10 cellular contexts compared by ENCODE assay signal in the genomic region with DNA sequence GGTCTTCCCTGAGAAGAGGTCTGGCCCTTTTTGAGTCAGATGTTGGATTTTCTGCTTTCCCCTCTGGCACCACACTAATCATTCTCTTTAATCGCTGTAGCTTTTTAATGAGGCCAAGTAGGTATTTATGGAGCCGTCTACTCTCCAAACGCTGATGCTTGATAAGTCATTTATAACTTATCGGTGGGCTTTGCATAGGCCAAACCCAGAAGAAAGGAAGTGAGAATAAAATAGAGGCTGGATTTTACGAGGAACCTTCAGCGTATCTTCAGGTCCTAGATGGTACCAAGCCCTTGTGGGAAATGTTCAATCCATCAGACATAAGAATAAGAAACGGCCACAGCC.
DNase-seq lines count a peak whose midpoint lies in the region; ATAC-seq and TF ChIP-seq lines count a peak whose summit lies in the region.
"Had no signal": no experiment of that assay in that cellular context is flagged by ENCODE, and none has a peak within 500 bp of the region (broad histone marks: within the 10 kb centered on the region; RNA-seq: fewer than 3 reads in every experiment).

No MANE protein-coding gene starts in this region.

- H3K36me3 ChIP-seq in ES-I3 (ENCODE audit: insufficient read depth, low read length) (no peaks in the 10 kb centered on the region), adipocyte (ENCODE audit: control insufficient read depth, insufficient read depth, low read length, severe bottlenecking) (no peaks in the 10 kb centered on the region), iPS-18a (ENCODE audit: control insufficient read depth, low read depth, low read length) (no peaks in the 10 kb centered on the region), gastrocnemius medialis (no peaks in the 10 kb centered on the region)

- no peaks in the 10 kb centered on the region for H3K9me3 ChIP-seq in ES-I3 (ENCODE audit: control insufficient read depth, insufficient read depth, low read length)
- no peaks in the 10 kb centered on the region for H3K9me3 ChIP-seq in adipocyte (ENCODE audit: control insufficient read depth, low read length)
- H3K9me3 ChIP-seq in iPS-18a (ENCODE audit: control insufficient read depth, low read depth, low read length): no peaks in the 10 kb centered on the region
- H3K9me3 ChIP-seq in gastrocnemius medialis: no peaks in the 10 kb centered on the region

- H3K9ac ChIP-seq in ES-I3 (ENCODE audit: low read depth, low read length) (peak overlapping the region; percentile 52), adipocyte (ENCODE audit: low read length) (peak overlapping the region; percentile 86), iPS-18a (ENCODE audit: low read length) (no peak overlapping the region)

- no peak for TF ChIP-seq CTCF in gastrocnemius medialis (IDR thresholded peaks at IDR 0.05 in 4 of 5, conservative IDR thresholded peaks at IDR 0.05 in 1 of 5)

- intact Hi-C loops in gastrocnemius medialis (cut with DNase I; ENCODE audit: low total_unique reads): no loop called here

- H3K27ac ChIP-seq in iPS-18a (ENCODE audit: low read length) (no peak overlapping the region), gastrocnemius medialis (peak overlapping the region; percentile 54 to 65 (median 58))

- in situ Hi-C loops in gastrocnemius medialis (cut with MboI; ENCODE audit: low sequenced_read_pairs in 4 of 4): loop anchor here in 3 of 4 donors (10.0 to 25.0 kb wide), 4 partner anchors 102 to 665 kb away; partner anchors contain the start of gene GATA6 (in 3 of the 3)

- peaks cover 10% of the 10 kb centered on the region for H3K4me1 ChIP-seq in ES-I3 (ENCODE audit: insufficient read depth, low read length)
- peaks cover 26% of the 10 kb centered on the region for H3K4me1 ChIP-seq in adipocyte (ENCODE audit: control insufficient read depth, insufficient read depth, low read length)
- H3K4me1 ChIP-seq in iPS-18a (ENCODE audit: control insufficient read depth, low read depth, low read length): peaks cover 8% of the 10 kb centered on the region
- peaks cover 6 to 9% of the 10 kb centered on the region in 2 donors for H3K4me1 ChIP-seq in gastrocnemius medialis

- no peak for ATAC-seq in gastrocnemius medialis
- ATAC-seq in HG03045 (IDR thresholded peaks at IDR 0.05; ENCODE audit: unreplicated experiment): no peak
- no peak for ATAC-seq in GM19397 (IDR thresholded peaks at IDR 0.05; ENCODE audit: unreplicated experiment)
- ATAC-seq: activated T-helper 17 cell treated with anti-CD3 and anti-CD28 coated beads, Interleukin-2, amount 50 U/mL, for 72 hours had no signal

- H3K4me3 ChIP-seq in adipocyte (ENCODE audit: low read length) (peak overlapping the region; percentile 79), iPS-18a (ENCODE audit: low read length) (peak overlapping the region; percentile 44), gastrocnemius medialis (peak overlapping the region; percentile 51 to 69 (median 55))

- TF ChIP-seq POLR2A in gastrocnemius medialis (IDR thresholded peaks at IDR 0.05): no peak

- H3K27me3 ChIP-seq in adipocyte (replicated peaks; ENCODE audit: control insufficient read depth, insufficient read depth, low read length) (no peaks in the 10 kb centered on the region), iPS-18a (ENCODE audit: control insufficient read depth, insufficient read depth, low read length) (peaks cover 75% of the 10 kb centered on the region), gastrocnemius medialis (peaks cover 5 to 31% (median 26%) of the 10 kb centered on the region in 3 donors)

- DNase-seq in adipocyte (ENCODE audit: low read depth): no peak
- DNase-seq in gastrocnemius medialis: no peak
- no peak for DNase-seq in NCI-H1105 (lab: John Stamatoyannopoulos, UW)
- no peak for DNase-seq in cerebellar cortex (ENCODE audit: low spot score)
- DNase-seq: DND-41 had no signal
